ENCODE assay signal across 23 cellular contexts in genomic region chr11:102017029-102017428, GRCh38. TPM values are rescaled to one million over a fixed set of nuclear protein-coding genes. Genes with fewer than 3 reads are reported as not detected.
"Had no signal": no experiment of that assay in that cellular context is flagged by ENCODE, and none has a peak within 500 bp of the region (broad histone marks: within the 10 kb centered on the region; RNA-seq: fewer than 3 reads in every experiment).

No MANE protein-coding gene starts in this region.

- H3K4me2 ChIP-seq: smooth muscle cell had no signal

- H3K27ac ChIP-seq: cardiac muscle cell, gastrocnemius medialis, testis, uterus had no signal

- H3K27me3 ChIP-seq: cardiac muscle cell, gastrocnemius medialis, testis, uterus had no signal

- FAIRE-seq: endometrium had no signal

- H3K9me3 ChIP-seq: gastrocnemius medialis, testis, uterus had no signal

- H3K36me3 ChIP-seq: cardiac muscle cell, gastrocnemius medialis, uterus had no signal

- DNase-seq: activated CD4-positive, alpha-beta T cell treated with anti-CD3 and anti-CD28 coated beads, Interleukin-2, amount 50 U/mL, for 4 hours; activated CD8-positive, alpha-beta memory T cell treated with anti-CD3 and anti-CD28 coated beads, Interleukin-2, amount 50 U/mL, for 48 hours; activated naive CD4-positive, alpha-beta T cell treated with Interleukin-2 at 50 U/mL for 16 hours; activated naive CD8-positive, alpha-beta T cell treated with anti-CD3 and anti-CD28 coated beads, Interleukin-2, amount 10 ng/mL, durations not matched to agents 7 days and 5 days; activated T-cell treated with anti-CD3 and anti-CD28 coated beads, Interleukin-2, amount 50 U/mL, for 4 hours; amygdala; effector CD4-positive, alpha-beta T cell; gastrocnemius medialis; hippocampal formation; left ventricle myocardium superior; nephron progenitor cell; stimulated activated CD4-positive, alpha-beta T cell treated with anti-CD3 and anti-CD28 coated beads, Interleukin-15, amount 100 ng/mL, for 24 hours; stimulated activated CD4-positive, alpha-beta T cell treated with anti-CD3 and anti-CD28 coated beads, Interleukin-2, amount 100 ng/mL, for 48 hours; stimulated activated CD8-positive, alpha-beta memory T cell treated with anti-CD3 and anti-CD28 coated beads, Interleukin-4, amount 100 ng/mL, for 48 hours; stimulated activated naive B cell treated with anti-CD40 and anti-IgM and Interleukin-4, amounts not matched to agents 10 μg/mL and 1 μg/mL and 100 μg/mL, for 72 hours; testis; trophoblast cell; uterus had no signal

- H3K4me3 ChIP-seq: cardiac muscle cell, gastrocnemius medialis, smooth muscle cell, testis, uterus had no signal

- ATAC-seq: activated T-cell treated with anti-CD3 and anti-CD28 coated beads, Interleukin-2, amount 50 U/mL, for 4 hours; gastrocnemius medialis; left ventricle myocardium superior; sciatic nerve; stimulated activated naive B cell treated with anti-CD40 and anti-IgM and Interleukin-4, amounts not matched to agents 10 μg/mL and 1 μg/mL and 100 μg/mL, for 72 hours had no signal

- H3K4me1 ChIP-seq: gastrocnemius medialis, testis, uterus had no signal

RNA-seq across cellular contexts. Expression of gene CFAP300, which starts 30.2 kb away (rescaled TPM):
- total RNA-seq: activated CD8-positive, alpha-beta memory T cell treated with anti-CD3 and anti-CD28 coated beads for 36 hours; activated naive CD8-positive, alpha-beta T cell treated with anti-CD3 and anti-CD28 coated beads, Interleukin-2, amount 10 ng/mL, durations not matched to agents 7 days and 5 days; activated T-cell treated with anti-CD3 and anti-CD28 coated beads, Interleukin-2, amount 50 U/mL, for 4 hours had no signal
